Comparison of ENCODE assay signal across 22 cellular contexts in genomic region chr19:6044056-6044805, GRCh38.
"Had no signal": no experiment of that assay in that cellular context is flagged by ENCODE, and none has a peak within 500 bp of the region (broad histone marks: within the 10 kb centered on the region; RNA-seq: fewer than 3 reads in every experiment).

No MANE protein-coding gene starts in this region.

- H3K27me3 Mint-ChIP-seq: dendritic cell treated with granulocyte-macrophage colony-stimulating factor and Interleukin-4, amounts not matched to agents 40 ng/mL and 50 ng/mL, for 4 days had no signal

- H3K9me3 Mint-ChIP-seq: activated T-helper 1 cell treated with anti-CD3 and anti-CD28 coated beads, Interleukin-12 subunit alpha, Interleukin-12 subunit beta, Interleukin-2, Interleukin-4 antibody, amounts not matched to agents 30 ng/mL and 10 ng/mL and 1 ng/mL, durations not matched to agents 14 hours and 24 hours and 36 hours; dendritic cell treated with granulocyte-macrophage colony-stimulating factor and Interleukin-4, amounts not matched to agents 40 ng/mL and 50 ng/mL, for 4 days; immature natural killer cell; memory B cell had no signal

- H3K36me3 ChIP-seq: cardiac muscle cell, WERI-Rb-1 had no signal

- H3K27me3 ChIP-seq: body of pancreas, cardiac muscle cell, foreskin keratinocyte, spleen had no signal

- H3K27ac Mint-ChIP-seq: activated T-helper 1 cell treated with anti-CD3 and anti-CD28 coated beads, Interleukin-12 subunit alpha, Interleukin-12 subunit beta, Interleukin-2, Interleukin-4 antibody, amounts not matched to agents 30 ng/mL and 10 ng/mL and 1 ng/mL, durations not matched to agents 14 hours and 24 hours and 36 hours; dendritic cell treated with granulocyte-macrophage colony-stimulating factor and Interleukin-4, amounts not matched to agents 40 ng/mL and 50 ng/mL, for 4 days; memory B cell had no signal

- H3K4me3 ChIP-seq: body of pancreas, cardiac muscle cell, left ventricle myocardium inferior, spleen had no signal

- H3K4me3 Mint-ChIP-seq: activated T-helper 1 cell treated with anti-CD3 and anti-CD28 coated beads, Interleukin-12 subunit alpha, Interleukin-12 subunit beta, Interleukin-2, Interleukin-4 antibody, amounts not matched to agents 30 ng/mL and 10 ng/mL and 1 ng/mL, durations not matched to agents 14 hours and 24 hours and 36 hours; dendritic cell treated with granulocyte-macrophage colony-stimulating factor and Interleukin-4, amounts not matched to agents 40 ng/mL and 50 ng/mL, for 4 days; immature natural killer cell; memory B cell had no signal

- H3K36me3 Mint-ChIP-seq: memory B cell had no signal

- DNase-seq: activated CD4-positive, alpha-beta T cell treated with anti-CD3 and anti-CD28 coated beads, Interleukin-2, amount 50 U/mL, for 1 hour; activated CD4-positive, CD25-positive, alpha-beta regulatory T cell treated with anti-CD3 and anti-CD28 coated beads, Interleukin-2, amount 50 U/mL, for 72 hours; activated gamma-delta T cell; activated naive CD4-positive, alpha-beta T cell treated with anti-CD3 and anti-CD28 coated beads, Interleukin-2, amount 50 U/mL, for 16 hours; anterior cingulate cortex; body of pancreas; effector CD4-positive, alpha-beta T cell; erythroblast; foreskin keratinocyte; immature natural killer cell; left ventricle myocardium inferior; occipital lobe; posterior cingulate gyrus; spleen; stimulated activated CD4-positive, alpha-beta T cell treated with anti-CD3 and anti-CD28 coated beads, Interleukin-4, amount 100 ng/mL, for 1 hour; stimulated activated naive CD4-positive, alpha-beta T cell treated with Interleukin-2 at 50 U/mL for 16 hours; T-helper 1 cell; WERI-Rb-1 had no signal

- H3K27ac ChIP-seq: body of pancreas, cardiac muscle cell, foreskin keratinocyte, left ventricle myocardium inferior, spleen, WERI-Rb-1 had no signal

- H3K9me3 ChIP-seq: body of pancreas, left ventricle myocardium inferior, spleen had no signal

- ATAC-seq: body of pancreas, foreskin keratinocyte had no signal

- H3K4me1 Mint-ChIP-seq: immature natural killer cell had no signal

- H3K4me1 ChIP-seq: foreskin keratinocyte had no signal
